Comparison of ENCODE assay signal across 8 cellular contexts in genomic region chr16:58629681-58630640, GRCh38. TPM values are rescaled to one million over a fixed set of nuclear protein-coding genes. Genes with fewer than 3 reads are reported as not detected.
DNase-seq lines count a peak whose midpoint lies in the region; ATAC-seq and TF ChIP-seq lines count a peak whose summit lies in the region.

Gene CNOT1 (minus strand): TSS chr16:58629826. CDS start chr16:58599337, 30,489 bp downstream.

- H2AFZ ChIP-seq in OCI-LY3 (ENCODE audit: low read depth, low read length) = peak within 1 kb of the TSS; percentile 98

- H3K79me2 ChIP-seq in OCI-LY3 (ENCODE audit: low read length) = peaks cover 47% of the 10 kb centered on the region

- H3K4me1 Mint-ChIP-seq in endothelial cell (ENCODE audit: unreplicated experiment) (peaks cover 21% of the 10 kb centered on the region), mesothelial cell of epicardium (peaks cover 21% of the 10 kb centered on the region)

- H3K36me3 Mint-ChIP-seq in endothelial cell (ENCODE audit: low read depth, unreplicated experiment) = no peaks in the 10 kb centered on the region
- no peaks in the 10 kb centered on the region for H3K36me3 Mint-ChIP-seq in mesothelial cell of epicardium

- H3K9me3 Mint-ChIP-seq in endothelial cell (ENCODE audit: unreplicated experiment) (no peaks in the 10 kb centered on the region), mesothelial cell of epicardium (no peaks in the 10 kb centered on the region)

- no peaks in the 10 kb centered on the region for H3K9me3 ChIP-seq in OCI-LY3 (ENCODE audit: insufficient read depth, low read length)

- H3K4me1 ChIP-seq in OCI-LY3 (ENCODE audit: low read length) = peaks cover 22% of the 10 kb centered on the region

- peak within 1 kb of the TSS; percentile 98 for H3K27ac ChIP-seq in OCI-LY3 (ENCODE audit: low read length)

- peaks cover 17% of the 10 kb centered on the region for H3K36me3 ChIP-seq in OCI-LY3 (replicated peaks; ENCODE audit: low read depth, low read length)

- peak within 1 kb of the TSS; percentile 89 for H3K4me3 ChIP-seq in OCI-LY3 (ENCODE audit: low read length)

- peak; percentile 89 for ATAC-seq in GM21515 (IDR thresholded peaks at IDR 0.05; ENCODE audit: unreplicated experiment)

- H4K20me1 ChIP-seq in OCI-LY3 (ENCODE audit: insufficient read depth, low read length) = peaks cover 39% of the 10 kb centered on the region

- H3K9ac ChIP-seq in OCI-LY3 (ENCODE audit: low read length) = peak within 1 kb of the TSS; percentile 97

- no peak for TF ChIP-seq CTCF in OCI-LY3 (IDR thresholded peaks at IDR 0.05; ENCODE audit: low read depth, low read length)
- TF ChIP-seq CTCF in endothelial cell (IDR thresholded peaks at IDR 0.05; ENCODE audit: unreplicated experiment) = no peak
- no peak for TF ChIP-seq CTCF in mesothelial cell of epicardium (IDR thresholded peaks at IDR 0.05; ENCODE audit: unreplicated experiment)

- no peaks in the 10 kb centered on the region for H3K27me3 ChIP-seq in OCI-LY3 (ENCODE audit: low read depth, low read length)

- DNase-seq in D341Med (ENCODE audit: low spot score) (peak; percentile 96), HuH-7 (ENCODE audit: low spot score) (peak; percentile 84), endothelial cell (ENCODE audit: low spot score) (peak; percentile 98), mesothelial cell of epicardium (ENCODE audit: low spot score in 2 of 2, unreplicated experiment in 2 of 2) (peak; percentile 92 to 98)
- peak; percentile 98 for DNase-seq in activated CD8-positive, alpha-beta memory T cell treated with anti-CD3 and anti-CD28 coated beads, Interleukin-2, amount 50 U/mL, for 48 hours
- peak; percentile 97 for DNase-seq in stimulated activated CD8-positive, alpha-beta memory T cell treated with anti-CD3 and anti-CD28 coated beads, Interleukin-15, amount 100 ng/mL, for 48 hours (ENCODE audit: low read depth in 2 of 2)

- H3K4me2 ChIP-seq in OCI-LY3 (ENCODE audit: low read length) = peak within 1 kb of the TSS; percentile 93

- H3K27me3 Mint-ChIP-seq in endothelial cell (ENCODE audit: unreplicated experiment) = peaks cover 17% of the 10 kb centered on the region
- H3K27me3 Mint-ChIP-seq in mesothelial cell of epicardium (ENCODE audit: low read depth) = peaks cover 2% of the 10 kb centered on the region

- H3K4me3 Mint-ChIP-seq in endothelial cell (ENCODE audit: unreplicated experiment) (peak within 1 kb of the TSS; percentile 99), mesothelial cell of epicardium (peak within 1 kb of the TSS; percentile 99)

- peak within 1 kb of the TSS; percentile 97 for H3K27ac Mint-ChIP-seq in endothelial cell (ENCODE audit: unreplicated experiment)
- peak within 1 kb of the TSS; percentile 100 for H3K27ac Mint-ChIP-seq in mesothelial cell of epicardium

RNA-seq across cellular contexts. Expression of gene CNOT1, which starts in this region (rescaled TPM):
- total RNA-seq in endothelial cell (ENCODE audit: unreplicated experiment) = 152 TPM
- total RNA-seq in mesothelial cell of epicardium = 194 to 213 TPM (median 204 TPM) in 3 replicates

Comparison
In these comparisons a context has a peak if more than half of its experiments do, and no peak if none do; other contexts are left out.
1. Peak in every context shown above with its lines: DNase-seq, ATAC-seq, H3K4me3 ChIP-seq and H3K27ac ChIP-seq.